ENCODE assay signal across 13 cellular contexts in the genomic region with DNA sequence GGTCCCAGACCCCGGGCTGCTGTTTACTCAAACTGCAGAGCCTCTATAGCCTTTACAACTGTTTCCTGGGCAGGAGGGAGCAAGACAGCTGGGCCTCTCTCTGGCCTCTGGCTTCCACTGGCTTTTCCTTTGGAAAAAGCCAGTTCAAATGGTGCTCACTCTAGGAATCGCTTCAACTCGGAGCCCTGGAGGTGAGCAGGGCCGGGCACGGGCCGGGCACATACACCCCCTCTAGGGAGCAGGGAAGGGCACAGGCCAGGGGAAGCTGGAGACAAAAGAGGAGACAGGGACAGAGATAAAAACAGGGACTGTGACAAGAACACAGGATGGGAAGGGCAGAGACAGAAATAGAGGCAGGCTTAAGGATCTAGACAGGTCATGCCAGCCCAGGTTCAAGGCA. TPM values are rescaled to one million over a fixed set of nuclear protein-coding genes. Genes with fewer than 3 reads are reported as not detected.
DNase-seq lines count a peak whose midpoint lies in the region; ATAC-seq and TF ChIP-seq lines count a peak whose summit lies in the region.
"Had no signal": no experiment of that assay in that cellular context is flagged by ENCODE, and none has a peak within 500 bp of the region (broad histone marks: within the 10 kb centered on the region; RNA-seq: fewer than 3 reads in every experiment).

No MANE protein-coding gene starts in this region.

- H3K9ac ChIP-seq in IMR-90 (ENCODE audit: low read depth, low read length) (peak overlapping the region; percentile 100), duodenal mucosa (ENCODE audit: low read depth in 1 of 2, low read length in 2 of 2) (peak overlapping the region; percentile 52 to 54), muscle layer of colon (ENCODE audit: low read length) (peak overlapping the region; percentile 89)

- TF ChIP-seq CTCF in IMR-90 (conservative IDR thresholded peaks at IDR 0.05; ENCODE audit: low read depth, low read length) = no peak
- no peak for TF ChIP-seq CTCF in suprapubic skin (IDR thresholded peaks at IDR 0.05)

- dilution Hi-C loops in IMR-90 (cut with HindIII; ENCODE audit: low sequenced_read_pairs, unreplicated experiment) = no loop called here

- H3K36me3 ChIP-seq in IMR-90 (ENCODE audit: control insufficient read depth, insufficient read depth, low read length) (peaks cover 17% of the 10 kb centered on the region), duodenal mucosa (ENCODE audit: control insufficient read depth in 1 of 2, insufficient read depth in 2 of 2, low read length in 2 of 2) (no peaks in the 10 kb centered on the region), muscle layer of colon (ENCODE audit: insufficient read depth, low read length) (peaks cover 14% of the 10 kb centered on the region), suprapubic skin (no peaks in the 10 kb centered on the region)

- POLR2A ChIA-PET in IMR-90 (lab: Charles Lee; ENCODE audit: unreplicated experiment) = interaction anchor here (0.7 to 2.2 kb wide), 5 partner anchors 11 to 43 kb away, joined by 3 to 10 read pairs (median 5); no protein-coding TSS in a partner anchor

- in situ Hi-C loops in IMR-90 (cut with MboI; ENCODE audit: low sequenced_read_pairs) = no loop called here

- intact Hi-C loops in IMR-90 (cut with micrococcal nuclease) = loop anchor here (1.0 to 2.0 kb wide), 2 partner anchors 34 to 43 kb away; no protein-coding TSS in a partner anchor

- H3K27me3 ChIP-seq in IMR-90 (ENCODE audit: control insufficient read depth, insufficient read depth, low read length) (no peaks in the 10 kb centered on the region), duodenal mucosa (ENCODE audit: control insufficient read depth in 1 of 2, insufficient read depth in 2 of 2, low read length in 2 of 2) (no peaks in the 10 kb centered on the region), muscle layer of colon (ENCODE audit: control insufficient read depth in 1 of 2, insufficient read depth in 2 of 2, low read length in 2 of 2) (no peaks in the 10 kb centered on the region), suprapubic skin (no peaks in the 10 kb centered on the region)

- WGBS in IMR-90 (ENCODE audit: extremely low coverage in 2 of 2, insufficient read length in 1 of 2), 2 experiments = 47% methylated on average over 3 of the region's 6 CpGs; no CpG with 5 or more reads in 1 of the 2 experiments
- WGBS in suprapubic skin = 63% methylated on average over 6 of the region's 6 CpGs

- H2BK5ac ChIP-seq in IMR-90 (ENCODE audit: low read depth, low read length, poor library complexity, severe bottlenecking) = peak overlapping the region; percentile 94

- H3K27ac ChIP-seq in IMR-90 (ENCODE audit: insufficient read depth, low read length) (peak overlapping the region; percentile 98), duodenal mucosa (ENCODE audit: low read depth, low read length) (peak overlapping the region; percentile 53), muscle layer of colon (ENCODE audit: low read depth, low read length) (peak overlapping the region; percentile 99), suprapubic skin (peak overlapping the region; percentile 54)

- ATAC-seq in IMR-90 (ENCODE audit: low read depth) (peak; percentile 2), GM21390 (IDR thresholded peaks at IDR 0.05; ENCODE audit: unreplicated experiment) (no peak)

- peaks cover 28 to 62% of the 10 kb centered on the region in 2 experiments for H3K79me1 ChIP-seq in IMR-90 (ENCODE audit: low read depth in 1 of 2, low read length in 2 of 2)

- peaks cover 48% of the 10 kb centered on the region for H3K9me1 ChIP-seq in IMR-90 (ENCODE audit: insufficient read depth, low read length)

- peak overlapping the region; percentile 94 to 98 for H4K8ac ChIP-seq in IMR-90 (ENCODE audit: low read depth in 2 of 2, low read length in 2 of 2)

- no peaks in the 10 kb centered on the region for H3K9me3 ChIP-seq in IMR-90 (ENCODE audit: control insufficient read depth, insufficient read depth, low read length)
- no peaks in the 10 kb centered on the region for H3K9me3 ChIP-seq in duodenal mucosa (ENCODE audit: control insufficient read depth in 1 of 2, low read length in 2 of 2)
- H3K9me3 ChIP-seq in muscle layer of colon (ENCODE audit: low read length) = no peaks in the 10 kb centered on the region
- no peaks in the 10 kb centered on the region for H3K9me3 ChIP-seq in suprapubic skin
- H3K9me3 ChIP-seq: mucosa of descending colon had no signal

- peak overlapping the region; percentile 98 for H2BK120ac ChIP-seq in IMR-90 (ENCODE audit: low read depth, low read length)

- H3K4me1 ChIP-seq in IMR-90 (ENCODE audit: control insufficient read depth, insufficient read depth, low read length) = peaks cover 46% of the 10 kb centered on the region
- peaks cover 0 to 12% of the 10 kb centered on the region in 2 donors for H3K4me1 ChIP-seq in duodenal mucosa (ENCODE audit: control insufficient read depth in 1 of 2, insufficient read depth in 2 of 2, low read length in 2 of 2)
- H3K4me1 ChIP-seq in muscle layer of colon (ENCODE audit: insufficient read depth, low read length) = peaks cover 46% of the 10 kb centered on the region
- H3K4me1 ChIP-seq in suprapubic skin = peaks cover 4% of the 10 kb centered on the region

- peak overlapping the region; percentile 83 for H3K4me2 ChIP-seq in IMR-90 (ENCODE audit: low read depth, low read length)

- H4K20me1 ChIP-seq in IMR-90 (ENCODE audit: insufficient read depth, low read length) = peaks cover 12% of the 10 kb centered on the region; the same call in 1 of the 2 replicates

- H2AK5ac ChIP-seq in IMR-90 (ENCODE audit: low read depth, low read length) = peak overlapping the region; percentile 99

- peak overlapping the region; percentile 98 for H2AK9ac ChIP-seq in IMR-90 (replicated peaks; ENCODE audit: low read depth, low read length, poor library complexity)

- peak overlapping the region; percentile 99; the same call in 2 of the 3 replicates for H2BK15ac ChIP-seq in IMR-90 (ENCODE audit: low read depth, low read length)

- H3K56ac ChIP-seq in IMR-90 (ENCODE audit: extremely low read depth, insufficient read depth, low read length) = peak overlapping the region; percentile 100

- H2AFZ ChIP-seq in IMR-90 (replicated peaks; ENCODE audit: low read length, poor library complexity) = peak overlapping the region; percentile 89

- peak overlapping the region; percentile 96 for H4K5ac ChIP-seq in IMR-90 (ENCODE audit: low read depth, low read length)

- CTCF ChIA-PET in IMR-90 (lab: Yijun Ruan, JAX) = interaction anchor here (0.8 to 2.0 kb wide), 3 partner anchors 35 to 151 kb away, joined by 3 to 9 read pairs (median 5); partner anchors contain the start of gene RNF141

- peak overlapping the region; percentile 99 for H4K91ac ChIP-seq in IMR-90 (ENCODE audit: insufficient read depth, low read depth, low read length)

- H3K18ac ChIP-seq in IMR-90 (ENCODE audit: low read depth, low read length) = peak overlapping the region; percentile 94

- peak overlapping the region; percentile 99 for H3K23ac ChIP-seq in IMR-90 (ENCODE audit: low read depth, low read length)

- peak overlapping the region; percentile 98 for H3K4ac ChIP-seq in IMR-90 (ENCODE audit: low read depth, low read length)

- no peak for TF ChIP-seq RAD21 in IMR-90 (IDR thresholded peaks at IDR 0.05; ENCODE audit: low read length)

- H3K4me3 ChIP-seq in IMR-90 (ENCODE audit: insufficient read depth, low read depth, low read length) = peak overlapping the region; percentile 61
- peak overlapping the region; percentile 39 to 61 for H3K4me3 ChIP-seq in duodenal mucosa (ENCODE audit: low read depth in 1 of 2, low read length in 2 of 2)
- peak overlapping the region; percentile 72 to 79 for H3K4me3 ChIP-seq in muscle layer of colon (ENCODE audit: low read depth in 1 of 2, low read length in 2 of 2)
- peak overlapping the region; percentile 33 for H3K4me3 ChIP-seq in suprapubic skin
- H3K4me3 ChIP-seq: mucosa of descending colon had no signal

- peak overlapping the region; percentile 95 for H2BK20ac ChIP-seq in IMR-90 (ENCODE audit: low read depth, low read length)

- no TSS peak for BruUV-seq in IMR-90 (replicated peaks; lab: Mats Ljungman, UMichigan)

- TF ChIP-seq EP300 in suprapubic skin (IDR thresholded peaks at IDR 0.05) = no peak

- TF ChIP-seq POLR2A in IMR-90 (IDR thresholded peaks at IDR 0.05; ENCODE audit: low read depth, low read length) (no peak), suprapubic skin (IDR thresholded peaks at IDR 0.05) (no peak)

- DNase-seq in IMR-90 (no peak), suprapubic skin (ENCODE audit: low spot score in 2 of 2) (no peak), HPDE6-E6E7 (ENCODE audit: extremely low spot score) (no peak)
- no peak for DNase-seq in activated effector memory CD4-positive, alpha-beta T cell treated with Interleukin-2 at 50 U/mL for 16 hours
- no peak for DNase-seq in stimulated activated CD4-positive, alpha-beta T cell treated with anti-CD3 and anti-CD28 coated beads, Interleukin-1b, Interleukin-23, amount 100 ng/mL, for 48 hours
- DNase-seq: activated CD4-positive, CD25-positive, alpha-beta regulatory T cell treated with anti-CD3 and anti-CD28 coated beads, Interleukin-2, amount 50 U/mL, for 72 hours; cortex of kidney; SHP77 had no signal

- peak overlapping the region; percentile 99 for H3K14ac ChIP-seq in IMR-90 (replicated peaks; ENCODE audit: low read depth, low read length)

TF ChIP-seq in IMR-90, 13 proteins besides CTCF, POLR2A, EP300 and RAD21:
- no peak for TF ChIP-seq RFX5 (IDR thresholded peaks at IDR 0.05; ENCODE audit: low read depth, low read length)
TF ChIP-seq in IMR-90: peak in this region for 0.

RNA-seq across cellular contexts. Expression of gene IRAG1, which starts 0.8 kb away (rescaled TPM):
- total RNA-seq in IMR-90 (2012; rRNA removed) (21.1 and 25.8 TPM in 2 replicates), suprapubic skin (1 to 10 TPM; 2.9 to 4.6 (median 4.2) TPM)
- 17.6 and 19.4 TPM in 2 replicates for polyA plus RNA-seq in IMR-90 (2012; rRNA removed)
- polyA plus RNA-seq in IMR-90 (2012; cell fraction: cytosol; rRNA removed) = 8.5 and 8.6 TPM in 2 replicates
- polyA plus RNA-seq in IMR-90 (2012; cell fraction: nucleus; rRNA removed; ENCODE audit: low replicate concordance) = 37.6 and 104 TPM in 2 replicates
- total RNA-seq: NCI-H460 had no signal

RNA-seq across cellular contexts. Expression of gene CTR9, which starts 58.3 kb away (rescaled TPM):
- total RNA-seq in IMR-90 (2012; rRNA removed) (37.1 and 38.3 TPM in 2 replicates), suprapubic skin (10 to 100 TPM; 28.6 to 34.1 (median 30.5) TPM)
- 14.4 and 16.8 TPM in 2 replicates for polyA plus RNA-seq in IMR-90 (2012; rRNA removed)
- 3.8 and 5.1 TPM in 2 replicates for polyA plus RNA-seq in IMR-90 (2012; cell fraction: cytosol; rRNA removed)
- 2.1 and 10.6 TPM in 2 replicates for polyA plus RNA-seq in IMR-90 (2012; cell fraction: nucleus; rRNA removed; ENCODE audit: low replicate concordance)
